9 cellular contexts compared by ENCODE assay signal in genomic region chr3:72797773-72798543, GRCh38. TPM values are rescaled to one million over a fixed set of nuclear protein-coding genes. Genes with fewer than 3 reads are reported as not detected.
DNase-seq lines count a peak whose midpoint lies in the region; ATAC-seq and TF ChIP-seq lines count a peak whose summit lies in the region.
"Had no signal": no experiment of that assay in that cellular context is flagged by ENCODE, and none has a peak within 500 bp of the region (broad histone marks: within the 10 kb centered on the region; RNA-seq: fewer than 3 reads in every experiment).

No MANE protein-coding gene starts in this region.

- no peak overlapping the region for H3K4me3 ChIP-seq in AG10803 (ENCODE audit: low read length)
- H3K4me3 ChIP-seq: ascending aorta had no signal

- DNase-seq in AG10803 (ENCODE audit: low read depth) (peak; percentile 10), NCI-H2029 (lab: John Stamatoyannopoulos, UW) (peak; percentile 72), astrocyte of the hippocampus (ENCODE audit: low read depth, low spot score) (peak; percentile 64), kidney tubule cell (ENCODE audit: low spot score) (peak; percentile 88), occipital lobe (lab: John Stamatoyannopoulos, UW) (no peak), CD1c-positive myeloid dendritic cell (ENCODE audit: extremely low spot score) (no peak)
- no peak for DNase-seq in stimulated activated CD8-positive, alpha-beta memory T cell treated with anti-CD3 and anti-CD28 coated beads, Interleukin-4, amount 100 ng/mL, for 48 hours

- no peak for ATAC-seq in HG02763 (IDR thresholded peaks at IDR 0.05; ENCODE audit: unreplicated experiment)

- TF ChIP-seq CTCF in AG10803 (conservative IDR thresholded peaks at IDR 0.05; ENCODE audit: low read length) = no peak

RNA-seq across cellular contexts. Expression of gene SHQ1, which starts 50.3 kb away (rescaled TPM):
- total RNA-seq in occipital lobe = 24.8 TPM

Comparison
In these comparisons a context has a peak if more than half of its experiments do, and no peak if none do; other contexts are left out.
1. DNase-seq: peak in AG10803 (single experiment), NCI-H2029 (single experiment), astrocyte of the hippocampus (single experiment) and kidney tubule cell (single experiment); none in stimulated activated CD8-positive, alpha-beta memory T cell treated with anti-CD3 and anti-CD28 coated beads, Interleukin-4, amount 100 ng/mL, for 48 hours (single experiment), occipital lobe (single experiment) and CD1c-positive myeloid dendritic cell (single experiment).